8 cellular contexts compared by ENCODE assay signal in genomic region chr2:30862054-30862651, GRCh38. TPM values are rescaled to one million over a fixed set of nuclear protein-coding genes. Genes with fewer than 3 reads are reported as not detected.
A peak's percentile ranks its signal among the peaks of the same experiment; 100 is the strongest.
DNase-seq lines count a peak whose midpoint lies in the region; ATAC-seq, FAIRE-seq and TF ChIP-seq lines count a peak whose summit lies in the region.

No MANE protein-coding gene starts in this region.

- intact Hi-C loops in ascending aorta (cut with DNase I) = no loop called here
- intact Hi-C loops in aorta (cut with DNase I) = no loop called here

- no peaks in the 10 kb centered on the region for H3K4me1 ChIP-seq in ascending aorta
- no peaks in the 10 kb centered on the region for H3K4me1 ChIP-seq in iPS DF 6.9 (ENCODE audit: control insufficient read depth, insufficient read depth, low read length)
- H3K4me1 ChIP-seq in aorta (ENCODE audit: control insufficient read depth in 1 of 2, insufficient read depth in 2 of 2, low read length in 2 of 2) = no peaks in the 10 kb centered on the region

- H3K36me3 ChIP-seq in ascending aorta (no peaks in the 10 kb centered on the region), iPS DF 6.9 (ENCODE audit: control insufficient read depth, insufficient read depth, low read length) (no peaks in the 10 kb centered on the region), aorta (ENCODE audit: control insufficient read depth in 1 of 2, insufficient read depth in 2 of 2, low read length in 1 of 2) (no peaks in the 10 kb centered on the region)

- TF ChIP-seq CTCF in GM12874 (IDR thresholded peaks at IDR 0.05; ENCODE audit: insufficient read depth, low read depth, low read length) (peak; percentile 69), ascending aorta (IDR thresholded peaks at IDR 0.05) (peak in 2 of 3 experiments; percentile 11 to 34)

- no peak overlapping the region for H3K4me3 ChIP-seq in ascending aorta
- H3K4me3 ChIP-seq in iPS DF 6.9 (ENCODE audit: low read length) = no peak overlapping the region
- no peak overlapping the region for H3K4me3 ChIP-seq in aorta (ENCODE audit: low read length in 2 of 2)

- no peak for ATAC-seq in aorta (ENCODE audit: low FRiP score)

- DNase-seq in AG08395 (ENCODE audit: low spot score) (peak; percentile 70), RCC 7860 (ENCODE audit: low spot score) (peak; percentile 59), ascending aorta (ENCODE audit: low spot score in 2 of 2) (no peak), iPS DF 6.9 (ENCODE audit: low read depth, low spot score) (peak; percentile 27), aorta (no peak)
- DNase-seq in stimulated activated CD4-positive, alpha-beta T cell treated with anti-CD3 and anti-CD28 coated beads, Interleukin-2, amount 100 ng/mL, for 4 hours (ENCODE audit: low read depth) = peak; percentile 14

- peak; percentile 65 for FAIRE-seq in RCC 7860 (lab: Jason Lieb, UNC)

- TF ChIP-seq EP300 in Ishikawa (IDR thresholded peaks at IDR 0.05; ENCODE audit: borderline replicate concordance) = no peak

- no CpG with 5 or more reads among the region's 3 CpGs for WGBS in iPS DF 6.9 (ENCODE audit: insufficient coverage, insufficient read length)
- 55 to 56% methylated on average over 3 of the region's 3 CpGs for WGBS in aorta, 2 donors

- H3K27ac ChIP-seq in ascending aorta (no peak overlapping the region), iPS DF 6.9 (ENCODE audit: low read length) (no peak overlapping the region), aorta (ENCODE audit: low read depth in 1 of 2, low read length in 2 of 2) (no peak overlapping the region)

- H3K9me3 ChIP-seq in ascending aorta (no peaks in the 10 kb centered on the region), iPS DF 6.9 (ENCODE audit: control insufficient read depth, insufficient read depth, low read length) (no peaks in the 10 kb centered on the region), aorta (ENCODE audit: control insufficient read depth, low read length) (peaks cover 2% of the 10 kb centered on the region)

- H3K27me3 ChIP-seq in ascending aorta (no peaks in the 10 kb centered on the region), iPS DF 6.9 (ENCODE audit: control insufficient read depth, insufficient read depth, low read length) (no peaks in the 10 kb centered on the region), aorta (ENCODE audit: control insufficient read depth in 1 of 2, insufficient read depth in 2 of 2, low read length in 1 of 2) (no peaks in the 10 kb centered on the region)

- TF ChIP-seq RAD21 in Ishikawa (IDR thresholded peaks at IDR 0.05; ENCODE audit: low read depth) = peak; percentile 37; the same call in 1 of the 2 replicates

TF ChIP-seq in Ishikawa, 13 proteins besides CTCF, POLR2A, EP300 and RAD21:
- no peak for TF ChIP-seq CEBPB (IDR thresholded peaks at IDR 0.05)
- TF ChIP-seq YY1 (IDR thresholded peaks at IDR 0.05; ENCODE audit: low read depth) = no peak
- TF ChIP-seq, protein P1, sequence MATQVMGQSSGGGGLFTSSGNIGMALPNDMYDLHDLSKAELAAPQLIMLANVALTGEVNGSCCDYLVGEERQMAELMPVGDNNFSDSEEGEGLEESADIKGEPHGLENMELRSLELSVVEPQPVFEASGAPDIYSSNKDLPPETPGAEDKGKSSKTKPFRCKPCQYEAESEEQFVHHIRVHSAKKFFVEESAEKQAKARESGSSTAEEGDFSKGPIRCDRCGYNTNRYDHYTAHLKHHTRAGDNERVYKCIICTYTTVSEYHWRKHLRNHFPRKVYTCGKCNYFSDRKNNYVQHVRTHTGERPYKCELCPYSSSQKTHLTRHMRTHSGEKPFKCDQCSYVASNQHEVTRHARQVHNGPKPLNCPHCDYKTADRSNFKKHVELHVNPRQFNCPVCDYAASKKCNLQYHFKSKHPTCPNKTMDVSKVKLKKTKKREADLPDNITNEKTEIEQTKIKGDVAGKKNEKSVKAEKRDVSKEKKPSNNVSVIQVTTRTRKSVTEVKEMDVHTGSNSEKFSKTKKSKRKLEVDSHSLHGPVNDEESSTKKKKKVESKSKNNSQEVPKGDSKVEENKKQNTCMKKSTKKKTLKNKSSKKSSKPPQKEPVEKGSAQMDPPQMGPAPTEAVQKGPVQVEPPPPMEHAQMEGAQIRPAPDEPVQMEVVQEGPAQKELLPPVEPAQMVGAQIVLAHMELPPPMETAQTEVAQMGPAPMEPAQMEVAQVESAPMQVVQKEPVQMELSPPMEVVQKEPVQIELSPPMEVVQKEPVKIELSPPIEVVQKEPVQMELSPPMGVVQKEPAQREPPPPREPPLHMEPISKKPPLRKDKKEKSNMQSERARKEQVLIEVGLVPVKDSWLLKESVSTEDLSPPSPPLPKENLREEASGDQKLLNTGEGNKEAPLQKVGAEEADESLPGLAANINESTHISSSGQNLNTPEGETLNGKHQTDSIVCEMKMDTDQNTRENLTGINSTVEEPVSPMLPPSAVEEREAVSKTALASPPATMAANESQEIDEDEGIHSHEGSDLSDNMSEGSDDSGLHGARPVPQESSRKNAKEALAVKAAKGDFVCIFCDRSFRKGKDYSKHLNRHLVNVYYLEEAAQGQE (IDR thresholded peaks at IDR 0.05; ENCODE audit: low read depth) = no peak
- TF ChIP-seq TCF12 (IDR thresholded peaks at IDR 0.05; ENCODE audit: low read depth) = no peak
- TF ChIP-seq CREB1 (IDR thresholded peaks at IDR 0.05; ENCODE audit: low read depth) = no peak
- no peak for TF ChIP-seq MAX (IDR thresholded peaks at IDR 0.05)
- TF ChIP-seq EGR1 (IDR thresholded peaks at IDR 0.05) = no peak
TF ChIP-seq in Ishikawa: peak in this region for 0.

RNA-seq across cellular contexts. Expression of gene CAPN13, which starts 54.9 kb away (rescaled TPM):
- total RNA-seq in ascending aorta = not detected
- not detected for total RNA-seq in aorta
- polyA plus RNA-seq in aorta = 1 to 10 TPM in 1 of 2 donors, not detected in 1; 3.3 TPM

Comparison
In these comparisons a context has a peak if more than half of its experiments do, and no peak if none do; other contexts are left out.
1. DNase-seq: peak in AG08395 (single experiment), RCC 7860 (single experiment), iPS DF 6.9 (single experiment) and stimulated activated CD4-positive, alpha-beta T cell treated with anti-CD3 and anti-CD28 coated beads, Interleukin-2, amount 100 ng/mL, for 4 hours (single experiment); none in ascending aorta (0 of 2) and aorta (0 of 2).